ENCODE assay signal across 1 cellular context in the genomic region with DNA sequence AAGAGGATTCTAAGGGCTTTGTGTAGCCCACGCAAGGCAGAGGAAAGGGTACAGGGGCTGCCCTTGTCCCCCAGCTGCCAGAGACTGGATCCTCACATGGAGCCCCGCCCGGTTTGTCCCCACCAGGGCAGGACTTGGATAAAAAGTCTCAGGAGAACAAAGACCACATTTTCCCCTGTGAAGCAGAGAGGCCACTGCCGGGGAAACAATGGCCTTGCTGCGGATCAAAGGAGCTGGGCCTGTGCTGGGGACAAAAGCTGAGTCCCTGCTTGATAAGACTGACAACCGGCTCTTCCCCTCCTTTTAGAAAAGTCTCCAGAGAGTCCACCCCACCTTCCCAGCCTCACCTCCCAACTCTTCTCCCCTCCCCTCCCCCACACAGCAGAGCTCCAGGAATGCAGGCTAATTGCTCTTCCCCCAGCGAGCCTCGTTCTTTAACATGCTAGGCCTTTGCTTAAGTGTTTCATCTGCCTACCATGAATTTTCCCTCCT.
TF ChIP-seq lines count a peak whose summit lies in the region.

No MANE protein-coding gene starts in this region.

TF ChIP-seq in HepG2, 621 proteins besides CTCF, POLR2A, EP300 and RAD21 (continued from another document and continues in another):
- TF ChIP-seq, protein P1, sequence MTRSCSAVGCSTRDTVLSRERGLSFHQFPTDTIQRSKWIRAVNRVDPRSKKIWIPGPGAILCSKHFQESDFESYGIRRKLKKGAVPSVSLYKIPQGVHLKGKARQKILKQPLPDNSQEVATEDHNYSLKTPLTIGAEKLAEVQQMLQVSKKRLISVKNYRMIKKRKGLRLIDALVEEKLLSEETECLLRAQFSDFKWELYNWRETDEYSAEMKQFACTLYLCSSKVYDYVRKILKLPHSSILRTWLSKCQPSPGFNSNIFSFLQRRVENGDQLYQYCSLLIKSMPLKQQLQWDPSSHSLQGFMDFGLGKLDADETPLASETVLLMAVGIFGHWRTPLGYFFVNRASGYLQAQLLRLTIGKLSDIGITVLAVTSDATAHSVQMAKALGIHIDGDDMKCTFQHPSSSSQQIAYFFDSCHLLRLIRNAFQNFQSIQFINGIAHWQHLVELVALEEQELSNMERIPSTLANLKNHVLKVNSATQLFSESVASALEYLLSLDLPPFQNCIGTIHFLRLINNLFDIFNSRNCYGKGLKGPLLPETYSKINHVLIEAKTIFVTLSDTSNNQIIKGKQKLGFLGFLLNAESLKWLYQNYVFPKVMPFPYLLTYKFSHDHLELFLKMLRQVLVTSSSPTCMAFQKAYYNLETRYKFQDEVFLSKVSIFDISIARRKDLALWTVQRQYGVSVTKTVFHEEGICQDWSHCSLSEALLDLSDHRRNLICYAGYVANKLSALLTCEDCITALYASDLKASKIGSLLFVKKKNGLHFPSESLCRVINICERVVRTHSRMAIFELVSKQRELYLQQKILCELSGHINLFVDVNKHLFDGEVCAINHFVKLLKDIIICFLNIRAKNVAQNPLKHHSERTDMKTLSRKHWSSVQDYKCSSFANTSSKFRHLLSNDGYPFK (CRISPR knock-in tag; IDR thresholded peaks at IDR 0.05; ENCODE audit: borderline replicate concordance) = no peak
- TF ChIP-seq ZNF609 (CRISPR knock-in tag; IDR thresholded peaks at IDR 0.05; ENCODE audit: borderline replicate concordance) (peak; percentile 77; the same call in 1 of the 2 replicates), CBFB (CRISPR knock-in tag; IDR thresholded peaks at IDR 0.05) (no peak; the same call in 1 of the 2 replicates), ZNF878 (CRISPR knock-in tag; IDR thresholded peaks at IDR 0.05) (no peak), RXRA (CRISPR knock-in tag; IDR thresholded peaks at IDR 0.05) (peak; percentile 82), HOXA3 (CRISPR knock-in tag; IDR thresholded peaks at IDR 0.05) (peak; percentile 58; the same call in 1 of the 2 replicates), IRX3 (CRISPR knock-in tag; IDR thresholded peaks at IDR 0.05; ENCODE audit: borderline replicate concordance, low read depth) (no peak), TCF12 (IDR thresholded peaks at IDR 0.05) (no peak), TCF12 (CRISPR knock-in tag; IDR thresholded peaks at IDR 0.05) (no peak), FOXO4 (CRISPR knock-in tag; conservative IDR thresholded peaks at IDR 0.05) (no peak), ZIK1 (CRISPR knock-in tag; IDR thresholded peaks at IDR 0.05; ENCODE audit: borderline replicate concordance, low read depth) (0 out of 2 replicates have a peak, but pooled peaks have one; percentile 41), ETV5 (CRISPR knock-in tag; IDR thresholded peaks at IDR 0.05; ENCODE audit: borderline replicate concordance) (peak; percentile 62; the same call in 1 of the 2 replicates), KDM5B (CRISPR knock-in tag; IDR thresholded peaks at IDR 0.05; ENCODE audit: borderline replicate concordance) (no peak), MED8 (CRISPR knock-in tag; IDR thresholded peaks at IDR 0.05; ENCODE audit: insufficient replicate concordance) (no peak), TCF7L2 (IDR thresholded peaks at IDR 0.05; ENCODE audit: low read depth, low read length) (peak; percentile 91), ZNF766 (CRISPR knock-in tag; IDR thresholded peaks at IDR 0.05; ENCODE audit: borderline replicate concordance) (no peak), ZBTB49 (CRISPR knock-in tag; IDR thresholded peaks at IDR 0.05; ENCODE audit: borderline replicate concordance) (no peak), ESRRA (CRISPR knock-in tag; IDR thresholded peaks at IDR 0.05; ENCODE audit: low read depth) (0 out of 2 replicates have a peak, but pooled peaks have one; percentile 39), ARNT2 (CRISPR knock-in tag; IDR thresholded peaks at IDR 0.05; ENCODE audit: low read depth) (no peak), FOXP1 (IDR thresholded peaks at IDR 0.05) (no peak), FOXP1 (CRISPR knock-in tag; IDR thresholded peaks at IDR 0.05) (peak; percentile 44; the same call in 1 of the 2 replicates), PRPF4 (IDR thresholded peaks at IDR 0.05; ENCODE audit: low read depth, low read length, poor library complexity, severe bottlenecking) (no peak), ZNF430 (CRISPR knock-in tag; IDR thresholded peaks at IDR 0.05) (0 out of 2 replicates have a peak, but pooled peaks have one; percentile 70), TAF1 (CRISPR knock-in tag; IDR thresholded peaks at IDR 0.05) (peak; percentile 16; the same call in 1 of the 2 replicates), TARDBP (CRISPR knock-in tag; IDR thresholded peaks at IDR 0.05) (peak; percentile 56), ZSCAN12 (CRISPR knock-in tag; IDR thresholded peaks at IDR 0.05) (no peak), HOXA9 (CRISPR knock-in tag; IDR thresholded peaks at IDR 0.05; ENCODE audit: borderline replicate concordance) (no peak), ZNF547 (CRISPR knock-in tag; IDR thresholded peaks at IDR 0.05) (no peak), ZNF24 (IDR thresholded peaks at IDR 0.05) (no peak; the same call in 1 of the 2 replicates), ZNF569 (CRISPR knock-in tag; IDR thresholded peaks at IDR 0.05; ENCODE audit: borderline replicate concordance) (no peak), SSRP1 (CRISPR knock-in tag; IDR thresholded peaks at IDR 0.05) (no peak), ZNF614 (CRISPR knock-in tag; IDR thresholded peaks at IDR 0.05; ENCODE audit: borderline replicate concordance) (0 out of 2 replicates have a peak, but pooled peaks have one; percentile 24), TP53 (CRISPR knock-in tag; conservative IDR thresholded peaks at IDR 0.05) (no peak), ZSCAN21 (CRISPR knock-in tag; IDR thresholded peaks at IDR 0.05; ENCODE audit: borderline replicate concordance) (no peak)
- TF ChIP-seq, protein P2, sequence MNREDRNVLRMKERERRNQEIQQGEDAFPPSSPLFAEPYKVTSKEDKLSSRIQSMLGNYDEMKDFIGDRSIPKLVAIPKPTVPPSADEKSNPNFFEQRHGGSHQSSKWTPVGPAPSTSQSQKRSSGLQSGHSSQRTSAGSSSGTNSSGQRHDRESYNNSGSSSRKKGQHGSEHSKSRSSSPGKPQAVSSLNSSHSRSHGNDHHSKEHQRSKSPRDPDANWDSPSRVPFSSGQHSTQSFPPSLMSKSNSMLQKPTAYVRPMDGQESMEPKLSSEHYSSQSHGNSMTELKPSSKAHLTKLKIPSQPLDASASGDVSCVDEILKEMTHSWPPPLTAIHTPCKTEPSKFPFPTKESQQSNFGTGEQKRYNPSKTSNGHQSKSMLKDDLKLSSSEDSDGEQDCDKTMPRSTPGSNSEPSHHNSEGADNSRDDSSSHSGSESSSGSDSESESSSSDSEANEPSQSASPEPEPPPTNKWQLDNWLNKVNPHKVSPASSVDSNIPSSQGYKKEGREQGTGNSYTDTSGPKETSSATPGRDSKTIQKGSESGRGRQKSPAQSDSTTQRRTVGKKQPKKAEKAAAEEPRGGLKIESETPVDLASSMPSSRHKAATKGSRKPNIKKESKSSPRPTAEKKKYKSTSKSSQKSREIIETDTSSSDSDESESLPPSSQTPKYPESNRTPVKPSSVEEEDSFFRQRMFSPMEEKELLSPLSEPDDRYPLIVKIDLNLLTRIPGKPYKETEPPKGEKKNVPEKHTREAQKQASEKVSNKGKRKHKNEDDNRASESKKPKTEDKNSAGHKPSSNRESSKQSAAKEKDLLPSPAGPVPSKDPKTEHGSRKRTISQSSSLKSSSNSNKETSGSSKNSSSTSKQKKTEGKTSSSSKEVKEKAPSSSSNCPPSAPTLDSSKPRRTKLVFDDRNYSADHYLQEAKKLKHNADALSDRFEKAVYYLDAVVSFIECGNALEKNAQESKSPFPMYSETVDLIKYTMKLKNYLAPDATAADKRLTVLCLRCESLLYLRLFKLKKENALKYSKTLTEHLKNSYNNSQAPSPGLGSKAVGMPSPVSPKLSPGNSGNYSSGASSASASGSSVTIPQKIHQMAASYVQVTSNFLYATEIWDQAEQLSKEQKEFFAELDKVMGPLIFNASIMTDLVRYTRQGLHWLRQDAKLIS (CRISPR knock-in tag; IDR thresholded peaks at IDR 0.05) = no peak
- TF ChIP-seq, protein P3, sequence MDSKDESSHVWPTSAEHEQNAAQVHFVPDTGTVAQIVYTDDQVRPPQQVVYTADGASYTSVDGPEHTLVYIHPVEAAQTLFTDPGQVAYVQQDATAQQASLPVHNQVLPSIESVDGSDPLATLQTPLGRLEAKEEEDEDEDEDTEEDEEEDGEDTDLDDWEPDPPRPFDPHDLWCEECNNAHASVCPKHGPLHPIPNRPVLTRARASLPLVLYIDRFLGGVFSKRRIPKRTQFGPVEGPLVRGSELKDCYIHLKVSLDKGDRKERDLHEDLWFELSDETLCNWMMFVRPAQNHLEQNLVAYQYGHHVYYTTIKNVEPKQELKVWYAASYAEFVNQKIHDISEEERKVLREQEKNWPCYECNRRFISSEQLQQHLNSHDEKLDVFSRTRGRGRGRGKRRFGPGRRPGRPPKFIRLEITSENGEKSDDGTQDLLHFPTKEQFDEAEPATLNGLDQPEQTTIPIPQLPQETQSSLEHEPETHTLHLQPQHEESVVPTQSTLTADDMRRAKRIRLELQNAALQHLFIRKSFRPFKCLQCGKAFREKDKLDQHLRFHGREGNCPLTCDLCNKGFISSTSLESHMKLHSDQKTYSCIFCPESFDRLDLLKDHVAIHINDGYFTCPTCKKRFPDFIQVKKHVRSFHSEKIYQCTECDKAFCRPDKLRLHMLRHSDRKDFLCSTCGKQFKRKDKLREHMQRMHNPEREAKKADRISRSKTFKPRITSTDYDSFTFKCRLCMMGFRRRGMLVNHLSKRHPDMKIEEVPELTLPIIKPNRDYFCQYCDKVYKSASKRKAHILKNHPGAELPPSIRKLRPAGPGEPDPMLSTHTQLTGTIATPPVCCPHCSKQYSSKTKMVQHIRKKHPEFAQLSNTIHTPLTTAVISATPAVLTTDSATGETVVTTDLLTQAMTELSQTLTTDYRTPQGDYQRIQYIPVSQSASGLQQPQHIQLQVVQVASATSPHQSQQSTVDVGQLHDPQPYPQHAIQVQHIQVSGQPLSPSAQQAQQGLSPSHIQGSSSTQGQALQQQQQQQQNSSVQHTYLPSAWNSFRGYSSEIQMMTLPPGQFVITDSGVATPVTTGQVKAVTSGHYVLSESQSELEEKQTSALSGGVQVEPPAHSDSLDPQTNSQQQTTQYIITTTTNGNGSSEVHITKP (CRISPR knock-in tag; IDR thresholded peaks at IDR 0.05; ENCODE audit: low read depth) = no peak
